24 cellular contexts compared by ENCODE assay signal in the genomic region with DNA sequence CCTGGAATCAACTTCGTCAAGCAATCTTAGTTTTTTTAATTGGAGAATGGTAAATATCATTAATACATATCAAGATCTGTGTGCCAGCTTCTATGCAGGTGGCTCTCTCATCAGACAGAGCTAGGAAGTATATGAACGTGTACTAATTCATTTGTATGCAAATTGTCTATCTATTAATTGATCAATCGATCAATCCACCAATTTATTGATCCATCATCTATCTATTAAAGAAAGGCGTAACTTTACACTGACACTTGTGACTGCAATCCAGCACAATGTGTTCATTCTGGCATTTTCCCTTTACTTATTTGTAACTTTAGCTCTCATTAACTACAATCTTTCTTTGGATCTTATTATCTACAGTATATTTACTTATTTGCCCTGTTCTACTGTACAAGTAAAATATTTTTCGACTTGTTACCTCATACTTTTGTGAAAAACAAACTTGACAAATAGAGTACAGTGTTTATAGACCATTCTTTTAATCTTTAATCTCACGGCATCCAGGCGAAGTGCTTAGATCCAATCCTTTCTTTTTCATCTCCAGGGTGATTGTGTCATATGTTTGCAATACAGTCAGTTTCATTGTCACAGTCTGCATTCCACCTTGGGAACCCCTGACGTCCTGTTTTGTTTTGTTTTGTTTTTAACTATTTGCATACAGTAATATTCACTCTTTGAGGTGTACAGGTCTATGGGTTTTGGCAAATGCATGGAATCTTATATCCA. TPM values are rescaled to one million over a fixed set of nuclear protein-coding genes. Genes with fewer than 3 reads are reported as not detected.
"Had no signal": no experiment of that assay in that cellular context is flagged by ENCODE, and none has a peak within 500 bp of the region (broad histone marks: within the 10 kb centered on the region; RNA-seq: fewer than 3 reads in every experiment).

No MANE protein-coding gene starts in this region.

- H3K4me3 ChIP-seq: dorsolateral prefrontal cortex, hepatocyte, lower lobe of right lung, right atrium auricular region, skin epidermis, tibial nerve had no signal

- DNase-seq: activated CD4-positive, alpha-beta T cell treated with anti-CD3 and anti-CD28 coated beads, Interleukin-2, amount 10 ng/mL, durations not matched to agents 7 days and 5 days; activated CD8-positive, alpha-beta T cell treated with anti-CD3 and anti-CD28 coated beads, Interleukin-2, amount 10 ng/mL, durations not matched to agents 7 days and 5 days; activated naive CD4-positive, alpha-beta T cell treated with anti-CD3 and anti-CD28 coated beads for 36 hours; activated T-cell treated with anti-CD3 and anti-CD28 coated beads, Interleukin-2, amount 50 U/mL, for 24 hours; caudate nucleus; dorsolateral prefrontal cortex; foreskin fibroblast; lower lobe of right lung; natural killer cell; stimulated activated CD4-positive, alpha-beta T cell treated with anti-CD3 and anti-CD28 coated beads, Interleukin-15, amount 100 ng/mL, for 24 hours; stimulated activated CD4-positive, alpha-beta T cell treated with anti-CD3 and anti-CD28 coated beads, Interleukin-2, amount 100 ng/mL, for 48 hours; T1000 had no signal

- H3K27me3 ChIP-seq: hepatocyte, right atrium auricular region had no signal

- H3K36me3 Mint-ChIP-seq: brain had no signal

- H3K27ac Mint-ChIP-seq: activated CD4-positive, alpha-beta T cell treated with anti-CD3 and anti-CD28 coated beads, Interleukin-2, amount 10 ng/mL, durations not matched to agents 7 days and 5 days; activated CD8-positive, alpha-beta T cell treated with anti-CD3 and anti-CD28 coated beads, Interleukin-2, amount 10 ng/mL, durations not matched to agents 7 days and 5 days; activated naive CD4-positive, alpha-beta T cell treated with anti-CD3 and anti-CD28 coated beads for 36 hours; activated T-cell treated with anti-CD3 and anti-CD28 coated beads, Interleukin-2, amount 50 U/mL, for 24 hours; activated T-helper 2 cell treated with anti-CD3 and anti-CD28 coated beads, Interferon-gamma antibody, Interleukin-2, Interleukin-4, amounts not matched to agents 10 μg/mL and 5 μg/mL and 100 μg/mL, durations not matched to agents 14 hours and 24 hours and 36 hours; natural killer cell; stimulated activated naive CD8-positive, alpha-beta T cell treated with anti-CD3 and anti-CD28 coated beads, Interleukin-15, Interleukin-2, amounts not matched to agents 100 ng/mL and 50 ng/mL, for 24 hours had no signal

- H3K4me1 Mint-ChIP-seq: activated CD4-positive, alpha-beta T cell treated with anti-CD3 and anti-CD28 coated beads, Interleukin-2, amount 10 ng/mL, durations not matched to agents 7 days and 5 days; brain; natural killer cell had no signal

- H3K4me2 ChIP-seq: hepatocyte had no signal

- H3K27ac ChIP-seq: dorsolateral prefrontal cortex, epithelial cell of prostate, hepatocyte, lower lobe of right lung, neutrophil, right atrium auricular region, skin epidermis, tibial nerve had no signal

- H3K36me3 ChIP-seq: lower lobe of right lung, neutrophil, right atrium auricular region, tibial nerve had no signal

- H3K9me3 ChIP-seq: lower lobe of right lung, neutrophil had no signal

- H3K4me3 Mint-ChIP-seq: activated CD4-positive, alpha-beta T cell treated with anti-CD3 and anti-CD28 coated beads, Interleukin-2, amount 10 ng/mL, durations not matched to agents 7 days and 5 days; activated CD8-positive, alpha-beta T cell treated with anti-CD3 and anti-CD28 coated beads, Interleukin-2, amount 10 ng/mL, durations not matched to agents 7 days and 5 days; activated naive CD4-positive, alpha-beta T cell treated with anti-CD3 and anti-CD28 coated beads for 36 hours; activated T-cell treated with anti-CD3 and anti-CD28 coated beads, Interleukin-2, amount 50 U/mL, for 24 hours; brain; natural killer cell; stimulated activated naive CD8-positive, alpha-beta T cell treated with anti-CD3 and anti-CD28 coated beads, Interleukin-15, Interleukin-2, amounts not matched to agents 100 ng/mL and 50 ng/mL, for 24 hours had no signal

- ATAC-seq: activated CD4-positive, CD25-positive, alpha-beta regulatory T cell treated with anti-CD3 and anti-CD28 coated beads, Interleukin-2, amount 50 U/mL, for 24 hours; activated CD8-positive, alpha-beta T cell treated with anti-CD3 and anti-CD28 coated beads, Interleukin-2, amount 10 ng/mL, durations not matched to agents 7 days and 5 days; natural killer cell had no signal

- H3K79me2 ChIP-seq: hepatocyte had no signal

- H2AFZ ChIP-seq: hepatocyte had no signal

RNA-seq across cellular contexts. Expression of a gene that starts 22.0 kb away (rescaled TPM):
- total RNA-seq: activated CD4-positive, alpha-beta T cell treated with anti-CD3 and anti-CD28 coated beads, Interleukin-2, amount 10 ng/mL, durations not matched to agents 7 days and 5 days; activated CD8-positive, alpha-beta T cell treated with anti-CD3 and anti-CD28 coated beads, Interleukin-2, amount 10 ng/mL, durations not matched to agents 7 days and 5 days; activated naive CD4-positive, alpha-beta T cell treated with anti-CD3 and anti-CD28 coated beads for 36 hours; activated T-helper 2 cell treated with anti-CD3 and anti-CD28 coated beads, Interferon-gamma antibody, Interleukin-2, Interleukin-4, amounts not matched to agents 10 μg/mL and 5 μg/mL and 100 μg/mL, durations not matched to agents 14 hours and 24 hours and 36 hours; glomerular endothelial cell; lower lobe of right lung; mesenteric fat pad; natural killer cell; right atrium auricular region; tibial nerve had no signal

RNA-seq across cellular contexts. Expression of a gene that starts 30.1 kb away (rescaled TPM):
- total RNA-seq: activated T-helper 2 cell treated with anti-CD3 and anti-CD28 coated beads, Interferon-gamma antibody, Interleukin-2, Interleukin-4, amounts not matched to agents 10 μg/mL and 5 μg/mL and 100 μg/mL, durations not matched to agents 14 hours and 24 hours and 36 hours had no signal
